Comparison of ENCODE assay signal across 1 cellular context in the genomic region with DNA sequence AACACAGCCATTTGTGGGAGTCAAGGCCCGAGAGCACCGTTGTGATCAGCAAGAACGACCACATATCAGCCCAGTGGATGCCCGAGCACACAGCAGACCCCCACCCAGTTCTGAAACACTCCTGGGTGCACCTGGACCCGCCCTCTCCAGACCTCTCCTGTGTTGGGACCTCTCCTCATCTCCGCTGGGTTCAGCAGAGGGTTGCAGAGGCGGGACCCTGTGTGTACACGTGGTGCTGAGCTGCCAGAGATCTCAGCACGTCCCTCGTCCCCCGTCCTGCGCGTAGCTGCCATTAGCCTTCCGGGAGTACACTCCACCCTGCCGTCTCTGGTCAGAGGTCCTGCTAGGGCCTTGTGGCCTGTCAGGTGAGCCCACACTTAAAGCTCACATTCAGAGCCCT.
TF ChIP-seq lines count a peak whose summit lies in the region.

No MANE protein-coding gene starts in this region.

TF ChIP-seq in K562, 482 proteins besides CTCF, POLR2A, EP300 and RAD21:
- no peak for TF ChIP-seq NR2C2 (CRISPR knock-in tag; IDR thresholded peaks at IDR 0.05)
- no peak for TF ChIP-seq NR2C2 (tag; IDR thresholded peaks at IDR 0.05)
- TF ChIP-seq ZNF41 (CRISPR knock-in tag; conservative IDR thresholded peaks at IDR 0.05) = no peak
- no peak for TF ChIP-seq ZNF696 (CRISPR knock-in tag; conservative IDR thresholded peaks at IDR 0.05)
- TF ChIP-seq POLR2G (IDR thresholded peaks at IDR 0.05; ENCODE audit: low read depth, low read length) = 0 out of 2 replicates have a peak, but pooled peaks have one; percentile 18
- no peak for TF ChIP-seq ZNF263 (CRISPR knock-in tag; IDR thresholded peaks at IDR 0.05; ENCODE audit: borderline replicate concordance)
- TF ChIP-seq, protein P1, sequence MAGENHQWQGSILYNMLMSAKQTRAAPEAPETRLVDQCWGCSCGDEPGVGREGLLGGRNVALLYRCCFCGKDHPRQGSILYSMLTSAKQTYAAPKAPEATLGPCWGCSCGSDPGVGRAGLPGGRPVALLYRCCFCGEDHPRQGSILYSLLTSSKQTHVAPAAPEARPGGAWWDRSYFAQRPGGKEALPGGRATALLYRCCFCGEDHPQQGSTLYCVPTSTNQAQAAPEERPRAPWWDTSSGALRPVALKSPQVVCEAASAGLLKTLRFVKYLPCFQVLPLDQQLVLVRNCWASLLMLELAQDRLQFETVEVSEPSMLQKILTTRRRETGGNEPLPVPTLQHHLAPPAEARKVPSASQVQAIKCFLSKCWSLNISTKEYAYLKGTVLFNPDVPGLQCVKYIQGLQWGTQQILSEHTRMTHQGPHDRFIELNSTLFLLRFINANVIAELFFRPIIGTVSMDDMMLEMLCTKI (IDR thresholded peaks at IDR 0.05; ENCODE audit: partially characterized antibody) = no peak
